Comparison of ENCODE assay signal across 8 cellular contexts in the genomic region with DNA sequence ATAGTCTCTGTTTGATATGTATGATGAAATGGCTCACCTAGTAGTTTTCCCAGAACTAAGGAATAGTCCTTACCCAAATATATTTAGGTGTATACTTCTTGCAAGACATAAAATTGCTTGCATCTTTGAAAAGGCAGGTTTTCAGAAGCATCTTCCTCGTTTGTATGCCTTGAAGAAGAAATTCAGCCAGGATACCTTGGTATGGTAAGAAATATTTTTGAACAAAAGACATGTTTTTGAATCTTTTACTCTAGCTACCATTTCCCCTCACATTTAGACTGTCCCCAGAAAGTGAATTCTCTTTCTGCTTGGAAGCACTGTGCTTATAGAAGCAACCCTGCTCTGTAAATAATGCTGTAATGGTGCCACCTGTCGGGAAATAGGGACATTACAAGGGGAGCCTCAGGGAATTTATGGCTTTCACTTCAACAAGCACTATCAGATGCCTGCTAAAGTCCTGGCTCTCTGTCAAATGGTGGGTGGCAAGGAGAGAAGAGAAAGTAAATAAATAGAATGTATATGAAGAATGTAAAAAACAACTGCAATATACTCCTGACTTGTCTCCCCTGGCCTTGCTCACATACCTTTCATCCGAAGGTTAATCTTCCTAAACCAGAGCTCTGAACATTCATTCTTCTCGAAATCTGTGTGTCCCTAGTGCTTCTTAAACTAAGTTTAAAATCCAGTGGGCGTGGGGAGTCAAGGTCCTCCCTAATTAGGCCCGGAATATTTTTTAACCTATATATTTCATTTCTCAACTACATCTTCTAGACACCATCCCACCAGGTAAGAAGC. TPM values are rescaled to one million over a fixed set of nuclear protein-coding genes. Genes with fewer than 3 reads are reported as not detected.
DNase-seq lines count a peak whose midpoint lies in the region; ATAC-seq, FAIRE-seq and TF ChIP-seq lines count a peak whose summit lies in the region.

No MANE protein-coding gene starts in this region.

- peak overlapping the region in 1 of 7 donors; percentile 14 for H3K27ac Mint-ChIP-seq in CD4-positive, alpha-beta memory T cell
- no peak overlapping the region for H3K27ac Mint-ChIP-seq in T-helper 2 cell treated with Interferon-gamma antibody and Interleukin-4, amounts not matched to agents 5 μg/mL and 100 μg/mL, for 36 hours
- H3K27ac Mint-ChIP-seq in astrocyte (ENCODE audit: unreplicated experiment), result no peak overlapping the region

- POLR2A ChIA-PET in CD4-positive, alpha-beta memory T cell (lab: Charles Lee; ENCODE audit: partially characterized antibody), result interaction anchor here (0.8 to 1.0 kb wide), 2 partner anchors 9 kb away, joined by 3 read pairs; no protein-coding TSS in a partner anchor

- ATAC-seq in HG02870 (IDR thresholded peaks at IDR 0.05; ENCODE audit: unreplicated experiment), result no peak

- peaks cover 16 to 18% of the 10 kb centered on the region in 2 donors for H3K27me3 Mint-ChIP-seq in CD4-positive, alpha-beta memory T cell
- peaks cover 66% of the 10 kb centered on the region for H3K27me3 Mint-ChIP-seq in T-helper 2 cell treated with Interferon-gamma antibody and Interleukin-4, amounts not matched to agents 5 μg/mL and 100 μg/mL, for 36 hours (ENCODE audit: low read depth)
- peaks cover 34% of the 10 kb centered on the region for H3K27me3 Mint-ChIP-seq in astrocyte (ENCODE audit: low read depth, unreplicated experiment)

- H3K9me2 ChIP-seq in hepatocyte (replicated peaks; ENCODE audit: insufficient read depth), result no peaks in the 10 kb centered on the region

- H3K9me3 Mint-ChIP-seq in CD4-positive, alpha-beta memory T cell, result peaks cover 0 to 1% (median 0%) of the 10 kb centered on the region in 8 donors
- no peaks in the 10 kb centered on the region for H3K9me3 Mint-ChIP-seq in T-helper 2 cell treated with Interferon-gamma antibody and Interleukin-4, amounts not matched to agents 5 μg/mL and 100 μg/mL, for 36 hours
- no peaks in the 10 kb centered on the region for H3K9me3 Mint-ChIP-seq in astrocyte (ENCODE audit: unreplicated experiment)

- FAIRE-seq in astrocyte (lab: Jason Lieb, UNC) (peak; percentile 9), small intestine (lab: Jason Lieb, UNC) (no peak)

- peak; percentile 59 to 65 (median 64) for DNase-seq in CD4-positive, alpha-beta memory T cell
- DNase-seq in GM20000 (ENCODE audit: low spot score) (peak; percentile 70), NCI-H1105 (lab: John Stamatoyannopoulos, UW) (peak; percentile 70), astrocyte (ENCODE audit: low read depth) (peak; percentile 22), hepatocyte (ENCODE audit: low spot score) (peak; percentile 85), small intestine (peak; percentile 90)
- peak; percentile 45 for DNase-seq in T-helper 2 cell treated with Interferon-gamma antibody and Interleukin-4, amounts not matched to agents 5 μg/mL and 100 μg/mL, for 36 hours (ENCODE audit: low spot score)

- intact Hi-C loops in CD4-positive, alpha-beta memory T cell (cut with micrococcal nuclease), result loop anchor here (1.0 to 2.0 kb wide), 3 partner anchors 8 to 475 kb away; no protein-coding TSS in a partner anchor

- H3K9ac ChIP-seq in astrocyte (ENCODE audit: low read length), result no peak overlapping the region

- TF ChIP-seq CTCF in GM20000 (IDR thresholded peaks at IDR 0.05; ENCODE audit: extremely low read depth, missing control alignments) (peak; percentile 81), astrocyte (IDR thresholded peaks at IDR 0.05; ENCODE audit: insufficient read depth, low read depth, low read length) (peak; percentile 95), hepatocyte (IDR thresholded peaks at IDR 0.05; ENCODE audit: poor library complexity) (peak; percentile 86)

- no peak overlapping the region for H2AFZ ChIP-seq in astrocyte (ENCODE audit: low read depth, low read length)
- no peak overlapping the region for H2AFZ ChIP-seq in hepatocyte

- H3K4me2 ChIP-seq in astrocyte (ENCODE audit: low read length) (no peak overlapping the region), hepatocyte (no peak overlapping the region)

- peaks cover 1% of the 10 kb centered on the region for H3K4me1 ChIP-seq in CD4-positive, alpha-beta memory T cell (ENCODE audit: insufficient read depth, low read length)
- H3K4me1 ChIP-seq in astrocyte (ENCODE audit: insufficient read depth, low read length), result peaks cover under 1% of the 10 kb centered on the region
- peaks cover 6% of the 10 kb centered on the region for H3K4me1 ChIP-seq in hepatocyte (ENCODE audit: insufficient read depth)
- H3K4me1 ChIP-seq in small intestine (ENCODE audit: control insufficient read depth in 2 of 2, insufficient read depth in 1 of 2, low read depth in 1 of 2, low read length in 1 of 2), result no peaks in the 10 kb centered on the region

- CTCF ChIA-PET in CD4-positive, alpha-beta memory T cell (lab: Charles Lee; ENCODE audit: partially characterized antibody), result interaction anchor here (0.6 to 8.2 kb wide), 23 partner anchors 8 to 448 kb away, joined by 3 to 127 read pairs (median 4); partner anchors contain the start of genes ASB8, PFKM and TMEM106C

- H3K4me3 Mint-ChIP-seq in CD4-positive, alpha-beta memory T cell, result no peak overlapping the region
- H3K4me3 Mint-ChIP-seq in T-helper 2 cell treated with Interferon-gamma antibody and Interleukin-4, amounts not matched to agents 5 μg/mL and 100 μg/mL, for 36 hours, result no peak overlapping the region
- H3K4me3 Mint-ChIP-seq in astrocyte (ENCODE audit: unreplicated experiment), result no peak overlapping the region

- H3K27me3 ChIP-seq in CD4-positive, alpha-beta memory T cell (ENCODE audit: insufficient read depth, low read length), result no peaks in the 10 kb centered on the region
- H3K27me3 ChIP-seq in astrocyte (ENCODE audit: insufficient read depth, low read length) (peaks cover 31% of the 10 kb centered on the region), hepatocyte (peaks cover 14% of the 10 kb centered on the region), small intestine (ENCODE audit: control insufficient read depth in 2 of 2, insufficient read depth in 2 of 2, low read length in 2 of 2) (no peaks in the 10 kb centered on the region)

- no peak overlapping the region for H3K27ac ChIP-seq in CD4-positive, alpha-beta memory T cell (ENCODE audit: low read depth, low read length)
- H3K27ac ChIP-seq in astrocyte (ENCODE audit: low read depth, low read length) (no peak overlapping the region), hepatocyte (no peak overlapping the region), small intestine (ENCODE audit: low read depth in 1 of 2, low read length in 1 of 2) (no peak overlapping the region)

- H3K36me3 Mint-ChIP-seq in CD4-positive, alpha-beta memory T cell, result no peaks in the 10 kb centered on the region
- H3K36me3 Mint-ChIP-seq in T-helper 2 cell treated with Interferon-gamma antibody and Interleukin-4, amounts not matched to agents 5 μg/mL and 100 μg/mL, for 36 hours (ENCODE audit: low read depth), result no peaks in the 10 kb centered on the region
- no peaks in the 10 kb centered on the region for H3K36me3 Mint-ChIP-seq in astrocyte (ENCODE audit: low read depth, unreplicated experiment)

- H4K20me1 ChIP-seq in astrocyte (ENCODE audit: insufficient read depth, low read length), result no peaks in the 10 kb centered on the region
- no peaks in the 10 kb centered on the region for H4K20me1 ChIP-seq in hepatocyte (ENCODE audit: insufficient read depth, poor library complexity, severe bottlenecking)

- H3K36me3 ChIP-seq in CD4-positive, alpha-beta memory T cell (ENCODE audit: insufficient read depth, low read length), result no peaks in the 10 kb centered on the region
- no peaks in the 10 kb centered on the region for H3K36me3 ChIP-seq in astrocyte (ENCODE audit: insufficient read depth, low read length)
- no peaks in the 10 kb centered on the region for H3K36me3 ChIP-seq in hepatocyte (replicated peaks; ENCODE audit: insufficient read depth, low read depth)
- no peaks in the 10 kb centered on the region for H3K36me3 ChIP-seq in small intestine (ENCODE audit: control insufficient read depth in 2 of 2, insufficient read depth in 2 of 2, low read length in 2 of 2)

- H3K4me3 ChIP-seq in CD4-positive, alpha-beta memory T cell (ENCODE audit: low read length in 2 of 2), result no peak overlapping the region
- H3K4me3 ChIP-seq in astrocyte (ENCODE audit: insufficient read depth, low read depth, low read length), result no peak overlapping the region
- H3K4me3 ChIP-seq in hepatocyte, result no peak overlapping the region
- no peak overlapping the region for H3K4me3 ChIP-seq in small intestine (ENCODE audit: low read depth in 1 of 2, low read length in 2 of 2)

- no peaks in the 10 kb centered on the region for H3K9me3 ChIP-seq in CD4-positive, alpha-beta memory T cell (ENCODE audit: control insufficient read depth in 1 of 2, low read length in 2 of 2)
- H3K9me3 ChIP-seq in astrocyte (ENCODE audit: insufficient read depth, low read depth, low read length) (no peaks in the 10 kb centered on the region), hepatocyte (ENCODE audit: low read depth) (no peaks in the 10 kb centered on the region), small intestine (ENCODE audit: control insufficient read depth, low read depth) (no peaks in the 10 kb centered on the region)

- H3K79me2 ChIP-seq in astrocyte (ENCODE audit: insufficient read depth, low read length) (no peaks in the 10 kb centered on the region), hepatocyte (no peaks in the 10 kb centered on the region)

- WGBS in hepatocyte (ENCODE audit: low lambda C conversion rate, missing lambda C conversion rate), result 45% methylated on average over 6 of the region's 6 CpGs
- 19 to 36% (median 19%) methylated on average over 6 of the region's 6 CpGs for WGBS in small intestine, 3 donors

- peaks cover 0 to 8% (median 2%) of the 10 kb centered on the region in 4 donors for H3K4me1 Mint-ChIP-seq in CD4-positive, alpha-beta memory T cell
- peaks cover 7% of the 10 kb centered on the region for H3K4me1 Mint-ChIP-seq in T-helper 2 cell treated with Interferon-gamma antibody and Interleukin-4, amounts not matched to agents 5 μg/mL and 100 μg/mL, for 36 hours (ENCODE audit: low read depth)
- H3K4me1 Mint-ChIP-seq in astrocyte (ENCODE audit: low read depth, unreplicated experiment), result peaks cover 10% of the 10 kb centered on the region

RNA-seq across cellular contexts. Expression of gene CCDC184, which starts 6.1 kb away (rescaled TPM):
- under 1 TPM; 0.42 to 0.47 TPM for total RNA-seq in CD4-positive, alpha-beta memory T cell
- polyA plus RNA-seq in CD4-positive, alpha-beta memory T cell, result under 1 TPM in 1 of 2 donors, not detected in 1; 0.15 TPM
- 3.3 and 3.5 TPM in 2 replicates for total RNA-seq in astrocyte
- 4.8 and 7.7 TPM in 2 replicates for total RNA-seq in hepatocyte
- polyA plus RNA-seq in hepatocyte, result 13.8 and 19.4 TPM in 2 replicates
- polyA plus RNA-seq in small intestine, result 1 to 10 TPM in 1 of 3 donors, not detected in 2; 2.1 TPM

RNA-seq across cellular contexts. Expression of gene OR10AD1, which starts 13.6 kb away (rescaled TPM):
- total RNA-seq in CD4-positive, alpha-beta memory T cell, result not detected
- polyA plus RNA-seq in CD4-positive, alpha-beta memory T cell, result not detected
- total RNA-seq in astrocyte (not detected in 2 replicates), hepatocyte (not detected in 2 replicates)
- polyA plus RNA-seq in hepatocyte (0.29 TPM in 1 of 2 replicates, not detected in the other), small intestine (not detected)

RNA-seq across cellular contexts. Expression of gene ASB8, which starts 32.2 kb away (rescaled TPM):
- total RNA-seq in CD4-positive, alpha-beta memory T cell, result 10 to 100 TPM; 61.0 to 64.6 TPM
- polyA plus RNA-seq in CD4-positive, alpha-beta memory T cell, result 10 to 100 TPM; 63.1 to 64.1 TPM
- total RNA-seq in astrocyte (25.1 and 29.9 TPM in 2 replicates), hepatocyte (22.4 and 27.2 TPM in 2 replicates)
- polyA plus RNA-seq in hepatocyte (24.8 and 29.0 TPM in 2 replicates), small intestine (10 to 100 TPM; 17.6 to 26.4 (median 21.6) TPM)

Comparison
In these comparisons a context has a peak if more than half of its experiments do, and no peak if none do; other contexts are left out.
1. DNase-seq: peak in every context shown above with its lines; median percentile 90 in small intestine; 85 in hepatocyte; 70 in GM20000; 70 in NCI-H1105; 64 in CD4-positive, alpha-beta memory T cell; 45 in T-helper 2 cell treated with Interferon-gamma antibody and Interleukin-4, amounts not matched to agents 5 μg/mL and 100 μg/mL, for 36 hours; 22 in astrocyte.